8 cellular contexts compared by ENCODE assay signal in genomic region chr12:6367065-6367968, GRCh38. TPM values are rescaled to one million over a fixed set of nuclear protein-coding genes. Genes with fewer than 3 reads are reported as not detected.
A peak's percentile ranks its signal among the peaks of the same experiment; 100 is the strongest.
DNase-seq lines count a peak whose midpoint lies in the region; ATAC-seq and TF ChIP-seq lines count a peak whose summit lies in the region.

No MANE protein-coding gene starts in this region.

- H3K4me2 ChIP-seq in SU-DHL-6 (ENCODE audit: low read depth, low read length, poor library complexity, severe bottlenecking): no peak overlapping the region

- intact Hi-C loops in breast epithelium (cut with DNase I; ENCODE audit: low total_unique reads) (no loop called here), MCF 10A (cut with micrococcal nuclease) (no loop called here)

- H3K9me2 ChIP-seq in SU-DHL-6 (replicated peaks; ENCODE audit: insufficient read depth, low read length): no peaks in the 10 kb centered on the region

- no peak overlapping the region for H3K9ac ChIP-seq in SU-DHL-6 (ENCODE audit: low read length)

- H3K9me3 Mint-ChIP-seq in MCF 10A (ENCODE audit: unreplicated experiment): no peaks in the 10 kb centered on the region
- no peaks in the 10 kb centered on the region for H3K9me3 Mint-ChIP-seq in stimulated activated naive B cell treated with anti-CD40 and anti-IgM and Interleukin-4, amounts not matched to agents 10 μg/mL and 1 μg/mL and 100 μg/mL, for 72 hours

- H3K27me3 ChIP-seq in breast epithelium: no peaks in the 10 kb centered on the region
- no peaks in the 10 kb centered on the region for H3K27me3 ChIP-seq in SU-DHL-6 (ENCODE audit: low read length)

- CTCF ChIA-PET in MCF 10A (lab: Yijun Ruan, JAX): interaction anchor here (0.6 to 1.5 kb wide), 9 partner anchors 14 to 292 kb away, joined by 3 to 5 read pairs (median 4); no protein-coding TSS in a partner anchor

- H3K4me3 ChIP-seq in breast epithelium (no peak overlapping the region), SU-DHL-6 (ENCODE audit: insufficient read depth, low read length, poor library complexity, severe bottlenecking) (no peak overlapping the region)

- H3K4me1 Mint-ChIP-seq in MCF 10A (ENCODE audit: insufficient read depth, unreplicated experiment): peaks cover 43% of the 10 kb centered on the region
- H3K4me1 Mint-ChIP-seq in stimulated activated naive B cell treated with anti-CD40 and anti-IgM and Interleukin-4, amounts not matched to agents 10 μg/mL and 1 μg/mL and 100 μg/mL, for 72 hours: peaks cover 7 to 21% of the 10 kb centered on the region in 2 donors

- ATAC-seq in HG03354 (IDR thresholded peaks at IDR 0.05; ENCODE audit: poor library complexity, severe bottlenecking, unreplicated experiment) (peak; percentile 80), HG03432 (IDR thresholded peaks at IDR 0.05; ENCODE audit: unreplicated experiment) (no peak)
- ATAC-seq in stimulated activated naive B cell treated with anti-CD40 and anti-IgM and Interleukin-4, amounts not matched to agents 10 μg/mL and 1 μg/mL and 100 μg/mL, for 72 hours (replicated peaks): peak; percentile 95

- no peaks in the 10 kb centered on the region for H3F3A ChIP-seq in SU-DHL-6 (ENCODE audit: insufficient read depth)

- no peaks in the 10 kb centered on the region for H4K20me1 ChIP-seq in SU-DHL-6 (ENCODE audit: low read depth, low read length)

- H3K79me2 ChIP-seq in SU-DHL-6 (ENCODE audit: insufficient read depth, low read length): no peaks in the 10 kb centered on the region

- TF ChIP-seq POLR2A in breast epithelium (IDR thresholded peaks at IDR 0.05): no peak
- no peak for TF ChIP-seq POLR2A in erythroblast (IDR thresholded peaks at IDR 0.05; ENCODE audit: low read length)

- TF ChIP-seq CTCF in breast epithelium (IDR thresholded peaks at IDR 0.05): peak in 1 of 3 donors; percentile 39
- no peak for TF ChIP-seq CTCF in MCF 10A (IDR thresholded peaks at IDR 0.05; ENCODE audit: unreplicated experiment)
- no peak for TF ChIP-seq CTCF in SU-DHL-6 (IDR thresholded peaks at IDR 0.05; ENCODE audit: insufficient read depth, low read length, poor library complexity, severe bottlenecking)

- peak overlapping the region; percentile 35 to 97 for H3K27ac ChIP-seq in breast epithelium
- H3K27ac ChIP-seq in SU-DHL-6 (ENCODE audit: low read depth, low read length): no peak overlapping the region

- peaks cover 83% of the 10 kb centered on the region for H3K36me3 Mint-ChIP-seq in MCF 10A (ENCODE audit: insufficient read depth, unreplicated experiment)
- no peaks in the 10 kb centered on the region for H3K36me3 Mint-ChIP-seq in stimulated activated naive B cell treated with anti-CD40 and anti-IgM and Interleukin-4, amounts not matched to agents 10 μg/mL and 1 μg/mL and 100 μg/mL, for 72 hours

- BruUV-seq in MCF 10A (replicated peaks; lab: Mats Ljungman, UMichigan): no TSS peak

- peaks cover 0 to 12% of the 10 kb centered on the region in 2 donors for H3K4me1 ChIP-seq in breast epithelium

- H3K27ac Mint-ChIP-seq in MCF 10A (ENCODE audit: low read depth, unreplicated experiment): no peak overlapping the region
- peak overlapping the region; percentile 1 for H3K27ac Mint-ChIP-seq in stimulated activated naive B cell treated with anti-CD40 and anti-IgM and Interleukin-4, amounts not matched to agents 10 μg/mL and 1 μg/mL and 100 μg/mL, for 72 hours

- H3K36me3 ChIP-seq in breast epithelium: no peaks in the 10 kb centered on the region
- H3K36me3 ChIP-seq in SU-DHL-6 (ENCODE audit: low read length): no peaks in the 10 kb centered on the region

- DNase-seq in breast epithelium (ENCODE audit: low spot score in 2 of 2) (no peak), MCF 10A (ENCODE audit: unreplicated experiment) (no peak), erythroblast (lab: John Stamatoyannopoulos, UW) (peak; percentile 28 to 44), NCI-H526 treated with DMSO at 0.1 percent for 48 hours (lab: John Stamatoyannopoulos, UW) (no peak)
- peak; percentile 37 for DNase-seq in stimulated activated naive B cell treated with anti-CD40 and anti-IgM and Interleukin-4, amounts not matched to agents 10 μg/mL and 1 μg/mL and 100 μg/mL, for 72 hours

- no peaks in the 10 kb centered on the region for H3K27me3 Mint-ChIP-seq in MCF 10A (ENCODE audit: insufficient read depth, unreplicated experiment)
- H3K27me3 Mint-ChIP-seq in stimulated activated naive B cell treated with anti-CD40 and anti-IgM and Interleukin-4, amounts not matched to agents 10 μg/mL and 1 μg/mL and 100 μg/mL, for 72 hours: peaks cover 27 to 30% of the 10 kb centered on the region in 2 donors

- H3K9me3 ChIP-seq in breast epithelium (no peaks in the 10 kb centered on the region), SU-DHL-6 (ENCODE audit: insufficient read depth, low read length) (no peaks in the 10 kb centered on the region)

- H2AFZ ChIP-seq in SU-DHL-6 (ENCODE audit: low read depth, low read length, severe bottlenecking): peak overlapping the region; percentile 61

- H3K4me3 Mint-ChIP-seq in MCF 10A (ENCODE audit: unreplicated experiment): no peak overlapping the region
- no peak overlapping the region for H3K4me3 Mint-ChIP-seq in stimulated activated naive B cell treated with anti-CD40 and anti-IgM and Interleukin-4, amounts not matched to agents 10 μg/mL and 1 μg/mL and 100 μg/mL, for 72 hours

- POLR2A ChIA-PET in MCF 10A (lab: Yijun Ruan, JAX): interaction anchor here (0.6 to 7.5 kb wide), 11 partner anchors 8 to 55 kb away, joined by 3 to 116 read pairs (median 4); partner anchors contain the start of genes SCNN1A and TNFRSF1A

RNA-seq across cellular contexts. Expression of gene SCNN1A, which starts 8.0 kb away (rescaled TPM):
- total RNA-seq in breast epithelium (100 to 1,000 TPM in 1 of 3 donors, 10 to 100 TPM in 1, 1 to 10 TPM in 1; 1.3 to 175 (median 93.7) TPM), MCF 10A (2022) (136 and 139 TPM in 2 replicates)

RNA-seq across cellular contexts. Expression of gene LTBR, which starts 16.6 kb away (rescaled TPM):
- total RNA-seq in breast epithelium: 100 to 1,000 TPM in 2 of 3 donors, 10 to 100 TPM in 1; 90.1 to 115 (median 108) TPM
- total RNA-seq in MCF 10A (2022): 158 and 169 TPM in 2 replicates

RNA-seq across cellular contexts. Expression of gene TNFRSF1A, which starts 25.4 kb away (rescaled TPM):
- total RNA-seq in breast epithelium (100 to 1,000 TPM; 232 to 256 (median 238) TPM), MCF 10A (2022) (103 and 110 TPM in 2 replicates)

RNA-seq across cellular contexts. Expression of gene PLEKHG6, which starts 56.8 kb away (rescaled TPM):
- total RNA-seq in breast epithelium (10 to 100 TPM; 11.9 to 43.6 (median 42.4) TPM), MCF 10A (2022) (not detected in 2 replicates)

Comparison
In these comparisons a context has a peak if more than half of its experiments do, and no peak if none do; other contexts are left out.
1. DNase-seq: peak in erythroblast (2 of 2) and stimulated activated naive B cell treated with anti-CD40 and anti-IgM and Interleukin-4, amounts not matched to agents 10 μg/mL and 1 μg/mL and 100 μg/mL, for 72 hours (single experiment); none in breast epithelium (0 of 2), MCF 10A (single experiment) and NCI-H526 treated with DMSO at 0.1 percent for 48 hours (single experiment).